In the genomic region with DNA sequence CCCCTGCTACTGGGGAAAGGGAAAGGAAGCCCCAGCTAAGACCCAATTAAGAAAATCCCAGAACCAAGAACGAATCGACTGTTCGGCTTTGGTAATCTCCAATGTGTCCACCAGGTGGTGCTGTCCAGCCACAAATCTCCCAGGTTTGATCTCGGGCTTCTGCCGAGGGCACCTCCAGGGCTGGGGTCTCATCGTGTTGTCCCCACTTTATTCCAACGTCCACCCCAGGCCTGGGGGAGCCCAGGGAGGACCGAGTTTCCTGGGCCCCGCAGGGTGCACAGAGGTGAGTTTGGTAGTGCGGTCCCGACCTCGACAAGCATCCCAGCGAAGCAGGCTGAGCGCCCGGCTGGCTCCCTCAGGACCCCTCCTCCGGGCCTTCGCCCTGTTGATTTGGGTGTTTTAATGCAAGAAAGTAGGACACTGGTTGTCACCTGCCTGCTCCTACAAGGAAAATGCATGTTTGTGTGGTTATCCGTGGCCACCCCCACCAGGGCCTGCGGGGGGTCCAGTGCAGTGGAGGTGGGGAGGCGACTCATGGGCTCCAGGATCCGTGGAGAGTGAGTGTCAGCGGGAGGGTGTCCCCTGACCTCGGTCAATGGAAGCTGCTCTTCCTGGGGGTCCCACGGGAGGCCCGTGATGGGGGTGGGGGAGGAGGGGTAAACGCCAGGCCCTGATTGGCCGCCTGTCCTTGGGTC, we compare ENCODE assay signal across 8 cellular contexts.
A peak's percentile ranks its signal among the peaks of the same experiment; 100 is the strongest.
DNase-seq lines count a peak whose midpoint lies in the region; ATAC-seq, FAIRE-seq and TF ChIP-seq lines count a peak whose summit lies in the region.

No MANE protein-coding gene starts in this region.

- 50 to 55% methylated on average over 22 to 27 of the region's 27 CpGs for WGBS in body of pancreas, 2 donors

- FAIRE-seq in D721Med (lab: Jason Lieb, UNC), result no peak

- ATAC-seq in HG02623 (IDR thresholded peaks at IDR 0.05; ENCODE audit: unreplicated experiment) (peak; percentile 62), body of pancreas (peak; percentile 30), left lobe of liver (peak; percentile 86), HG02970 (IDR thresholded peaks at IDR 0.05; ENCODE audit: low FRiP score, unreplicated experiment) (no peak)

- no peaks in the 10 kb centered on the region for H3K4me1 ChIP-seq in body of pancreas

- no peaks in the 10 kb centered on the region for H3K36me3 ChIP-seq in body of pancreas (replicated peaks in 1 of 2; ENCODE audit: insufficient read depth in 1 of 2, low read depth in 2 of 2)

- DNase-seq in D721Med (ENCODE audit: insufficient read length, low spot score) (no peak), T follicular helper cell (ENCODE audit: low read depth) (peak; percentile 72), body of pancreas (peak in 3 of 4 donors; percentile 56 to 75 (median 69)), left lobe of liver (ENCODE audit: low spot score) (peak; percentile 84), NCI-H524 (lab: John Stamatoyannopoulos, UW) (no peak)
- DNase-seq in stimulated activated CD8-positive, alpha-beta memory T cell treated with anti-CD3 and anti-CD28 coated beads, Interleukin-15, amount 100 ng/mL, for 1 hour (ENCODE audit: low read depth), result peak; percentile 83

- no peak overlapping the region for H3K27ac ChIP-seq in body of pancreas

- no peak for TF ChIP-seq POLR2A in body of pancreas (IDR thresholded peaks at IDR 0.05)

- peaks cover 0 to 4% of the 10 kb centered on the region in 2 donors for H3K27me3 ChIP-seq in body of pancreas

- no peaks in the 10 kb centered on the region for H3K9me3 ChIP-seq in body of pancreas

- H3K4me3 ChIP-seq in body of pancreas, result no peak overlapping the region

- peak; percentile 91 for TF ChIP-seq CTCF in D721Med (IDR thresholded peaks at IDR 0.05; ENCODE audit: insufficient read depth, missing control alignments)
- TF ChIP-seq CTCF in body of pancreas (IDR thresholded peaks at IDR 0.05), result peak; percentile 67 to 92 (median 80)

- intact Hi-C loops in body of pancreas (cut with DNase I), result loop anchor here (10.0 kb wide), 1 partner anchor 1868 kb away; no protein-coding TSS in a partner anchor

Comparison
In these comparisons a context has a peak if more than half of its experiments do, and no peak if none do; other contexts are left out.
1. DNase-seq: peak in T follicular helper cell (single experiment), body of pancreas (3 of 4), left lobe of liver (single experiment) and stimulated activated CD8-positive, alpha-beta memory T cell treated with anti-CD3 and anti-CD28 coated beads, Interleukin-15, amount 100 ng/mL, for 1 hour (single experiment); none in D721Med (single experiment) and NCI-H524 (0 of 2).